Comparison of ENCODE assay signal across 1 cellular context in genomic region chr5:9774472-9775079, GRCh38.
TF ChIP-seq lines count a peak whose summit lies in the region.

No MANE protein-coding gene starts in this region.

TF ChIP-seq in IMR-90, 13 proteins besides CTCF, POLR2A, EP300 and RAD21 (continued from another document):
- no peak for TF ChIP-seq MXI1 (IDR thresholded peaks at IDR 0.05; ENCODE audit: borderline replicate concordance, low read depth, low read length)
